Comparison of ENCODE assay signal across 13 cellular contexts in the genomic region with DNA sequence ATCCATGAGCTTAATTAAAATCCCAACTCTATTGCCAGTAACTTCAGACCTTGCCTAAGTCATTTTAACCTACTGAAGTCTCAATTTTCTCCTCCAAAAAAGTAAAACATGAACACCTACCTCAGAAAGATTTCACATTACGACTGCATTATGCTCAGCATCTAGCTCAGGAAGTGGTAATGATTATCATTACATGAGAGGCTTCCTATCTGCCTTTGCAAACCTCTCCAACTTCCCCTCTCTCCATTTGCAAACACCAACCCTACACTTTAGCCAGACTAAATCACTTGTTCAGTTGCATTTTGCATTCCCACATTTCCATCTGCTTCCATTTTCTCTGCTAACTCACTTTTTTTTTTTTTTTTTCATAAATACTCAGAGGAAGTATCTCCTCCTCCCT. TPM values are rescaled to one million over a fixed set of nuclear protein-coding genes. Genes with fewer than 3 reads are reported as not detected.
"Had no signal": no experiment of that assay in that cellular context is flagged by ENCODE, and none has a peak within 500 bp of the region (broad histone marks: within the 10 kb centered on the region; RNA-seq: fewer than 3 reads in every experiment).

No MANE protein-coding gene starts in this region.

- H3K4me3 Mint-ChIP-seq: activated CD4-positive, alpha-beta memory T cell treated with anti-CD3 and anti-CD28 coated beads for 36 hours; stimulated activated naive CD8-positive, alpha-beta T cell treated with anti-CD3 and anti-CD28 coated beads, Interleukin-15, Interleukin-2, amounts not matched to agents 100 ng/mL and 50 ng/mL, for 24 hours; T-helper 17 cell had no signal

- H3K4me3 ChIP-seq: colonic mucosa, left lung, pancreas had no signal

- H3K27ac ChIP-seq: colonic mucosa, foreskin keratinocyte, left lung, pancreas had no signal

- H3K4me1 Mint-ChIP-seq: T-helper 17 cell had no signal

- ATAC-seq: foreskin keratinocyte, left lung, pancreas, T-helper 17 cell had no signal

- H3K27ac Mint-ChIP-seq: activated CD4-positive, alpha-beta memory T cell treated with anti-CD3 and anti-CD28 coated beads for 36 hours; stimulated activated naive CD8-positive, alpha-beta T cell treated with anti-CD3 and anti-CD28 coated beads, Interleukin-15, Interleukin-2, amounts not matched to agents 100 ng/mL and 50 ng/mL, for 24 hours; T-helper 17 cell had no signal

- DNase-seq: activated CD4-positive, alpha-beta memory T cell treated with anti-CD3 and anti-CD28 coated beads for 36 hours; activated gamma-delta T cell treated with Interleukin-2 at 50 U/mL for 16 hours; activated T-cell treated with anti-CD3 and anti-CD28 coated beads, Interleukin-2, amount 50 U/mL, for 48 hours; aorta; colonic mucosa; foreskin keratinocyte; left lung; pancreas; retina; stimulated activated CD4-positive, alpha-beta T cell treated with anti-CD3 and anti-CD28 coated beads, Interleukin-4, amount 100 ng/mL, for 1 hour; stimulated activated CD8-positive, alpha-beta memory T cell treated with anti-CD3 and anti-CD28 coated beads, Interleukin-4, amount 100 ng/mL, for 48 hours; T-helper 17 cell had no signal

- H3K36me3 ChIP-seq: colonic mucosa, left lung, pancreas had no signal

- H3K4me1 ChIP-seq: colonic mucosa, foreskin keratinocyte, left lung had no signal

- H3K9me3 Mint-ChIP-seq: activated CD4-positive, alpha-beta memory T cell treated with anti-CD3 and anti-CD28 coated beads for 36 hours; stimulated activated naive CD8-positive, alpha-beta T cell treated with anti-CD3 and anti-CD28 coated beads, Interleukin-15, Interleukin-2, amounts not matched to agents 100 ng/mL and 50 ng/mL, for 24 hours had no signal

- H3K36me3 Mint-ChIP-seq: activated CD4-positive, alpha-beta memory T cell treated with anti-CD3 and anti-CD28 coated beads for 36 hours had no signal

- H3K27me3 ChIP-seq: colonic mucosa, foreskin keratinocyte, pancreas had no signal

RNA-seq across cellular contexts. Expression of gene SLC38A11, which starts 6.8 kb away (rescaled TPM):
- total RNA-seq: activated CD4-positive, alpha-beta memory T cell treated with anti-CD3 and anti-CD28 coated beads for 36 hours; foreskin keratinocyte had no signal
- polyA plus RNA-seq: foreskin keratinocyte had no signal
